In genomic region chr1:55808263-55808662, GRCh38 we compare ENCODE assay signal across 31 cellular contexts.
DNase-seq lines count a peak whose midpoint lies in the region; ATAC-seq and TF ChIP-seq lines count a peak whose summit lies in the region.
"Had no signal": no experiment of that assay in that cellular context is flagged by ENCODE, and none has a peak within 500 bp of the region (broad histone marks: within the 10 kb centered on the region; RNA-seq: fewer than 3 reads in every experiment).

No MANE protein-coding gene starts in this region.

- H3K9me3 ChIP-seq in HEK293 (ENCODE audit: control insufficient read depth, insufficient read depth, low read depth, low read length) (no peaks in the 10 kb centered on the region), mesenchymal stem cell (ENCODE audit: control insufficient read depth, low read length) (peaks cover 10% of the 10 kb centered on the region)
- H3K9me3 ChIP-seq: A549, BE2C, Caco-2 had no signal

- no peaks in the 10 kb centered on the region for H3K4me1 ChIP-seq in HEK293 (ENCODE audit: control insufficient read depth, insufficient read depth, low read length)
- no peaks in the 10 kb centered on the region for H3K4me1 ChIP-seq in mesenchymal stem cell (ENCODE audit: control insufficient read depth, insufficient read depth, low read depth, low read length)
- H3K4me1 ChIP-seq: BE2C, BLaER1 had no signal

- H3K4me1 Mint-ChIP-seq in naive thymus-derived CD8-positive, alpha-beta T cell: no peaks in the 10 kb centered on the region
- H3K4me1 Mint-ChIP-seq: B cell; CD14-positive monocyte; CD4-positive, alpha-beta memory T cell; CD4-positive, CD25-positive, alpha-beta regulatory T cell; CD8-positive, alpha-beta memory T cell had no signal

- H3K36me3 ChIP-seq in HEK293 (ENCODE audit: control insufficient read depth in 2 of 2, insufficient read depth in 1 of 2, low read length in 2 of 2): no peaks in the 10 kb centered on the region
- H3K36me3 ChIP-seq in mesenchymal stem cell (ENCODE audit: control insufficient read depth in 1 of 2, insufficient read depth in 2 of 2, low read depth in 1 of 2, low read length in 2 of 2): no peaks in the 10 kb centered on the region
- H3K36me3 ChIP-seq: BE2C; BLaER1; BLaER1 treated with 17β-estradiol and CSF1 and Interleukin-3, amounts not matched to agents 10 nM and 100 nM had no signal

- CTCF ChIA-PET in HEK293 (lab: Yijun Ruan, JAX): interaction anchor here (0.6 to 0.9 kb wide), 2 partner anchors 432 to 781 kb away, joined by 3 read pairs; no protein-coding TSS in a partner anchor

- H2BK5ac ChIP-seq in mesenchymal stem cell (ENCODE audit: low read depth, low read length, poor library complexity, severe bottlenecking): peak overlapping the region; percentile 19

- peaks cover 0 to 20% (median 8%) of the 10 kb centered on the region in 9 donors for H3K9me3 Mint-ChIP-seq in naive thymus-derived CD8-positive, alpha-beta T cell

- H2AFZ ChIP-seq in mesenchymal stem cell (ENCODE audit: low read depth, low read length): no peak overlapping the region

- H3K4ac ChIP-seq in mesenchymal stem cell (ENCODE audit: low read depth in 1 of 2, low read length in 2 of 2): no peak overlapping the region

- no peak overlapping the region for H3K14ac ChIP-seq in mesenchymal stem cell (ENCODE audit: low read length in 2 of 2)

- H3K4me2 ChIP-seq in mesenchymal stem cell (ENCODE audit: low read length, poor library complexity, severe bottlenecking): no peak overlapping the region
- H3K4me2 ChIP-seq: A549; BLaER1; BLaER1 treated with 17β-estradiol and CSF1 and Interleukin-3, amounts not matched to agents 10 nM and 100 nM had no signal

- H3K27me3 Mint-ChIP-seq in naive thymus-derived CD8-positive, alpha-beta T cell: peaks cover 5 to 18% (median 11%) of the 10 kb centered on the region in 5 donors

- no peak overlapping the region for H2BK12ac ChIP-seq in mesenchymal stem cell (ENCODE audit: low read length in 2 of 2)

- no peak overlapping the region for H2BK15ac ChIP-seq in mesenchymal stem cell (ENCODE audit: low read depth, poor library complexity, severe bottlenecking)

- no peak overlapping the region for H3K23ac ChIP-seq in mesenchymal stem cell (ENCODE audit: low read length in 2 of 2)

- WGBS in mesenchymal stem cell: no CpG with 5 or more reads among the region's 1 CpG

- H3K27me3 ChIP-seq in mesenchymal stem cell (ENCODE audit: control insufficient read depth in 1 of 2, insufficient read depth in 1 of 2, low read length in 2 of 2): no peaks in the 10 kb centered on the region
- H3K27me3 ChIP-seq: BE2C; BLaER1; BLaER1 treated with 17β-estradiol and CSF1 and Interleukin-3, amounts not matched to agents 10 nM and 100 nM had no signal

- no peak overlapping the region for H3K9ac ChIP-seq in mesenchymal stem cell (ENCODE audit: low read length)
- H3K9ac ChIP-seq: BLaER1; BLaER1 treated with 17β-estradiol and CSF1 and Interleukin-3, amounts not matched to agents 10 nM and 100 nM had no signal

- ATAC-seq in naive thymus-derived CD8-positive, alpha-beta T cell: no peak
- ATAC-seq: A549; CD8-positive, alpha-beta T cell had no signal

- H4K8ac ChIP-seq in mesenchymal stem cell (ENCODE audit: low read length): no peak overlapping the region

- no peak overlapping the region for H4K91ac ChIP-seq in mesenchymal stem cell (ENCODE audit: low read length)

- H3K36me3 Mint-ChIP-seq in naive thymus-derived CD8-positive, alpha-beta T cell: peaks cover 0 to 9% (median 0%) of the 10 kb centered on the region in 3 donors
- H3K36me3 Mint-ChIP-seq: CD14-positive monocyte; CD4-positive, alpha-beta memory T cell; CD4-positive, CD25-positive, alpha-beta regulatory T cell; CD8-positive, alpha-beta memory T cell; CD8-positive, alpha-beta T cell had no signal

- POLR2A ChIA-PET in HEK293 (lab: Yijun Ruan, JAX): no interaction called here
- POLR2A ChIA-PET in naive thymus-derived CD8-positive, alpha-beta T cell (lab: Charles Lee): no interaction called here

- DNase-seq in mesenchymal stem cell: no peak
- DNase-seq in mucosa of gallbladder (ENCODE audit: low spot score): no peak
- no peak for DNase-seq in naive thymus-derived CD8-positive, alpha-beta T cell
- DNase-seq: 8988T; ACHN; AML-193; BE2C; C1 segment of cervical spinal cord; Caco-2; Calu3; CD4-positive, alpha-beta memory T cell; CD4-positive, alpha-beta T cell; CD4-positive, CD25-positive, alpha-beta regulatory T cell; CD8-positive, alpha-beta memory T cell; CD8-positive, alpha-beta T cell; COR-L47; DMS 273 treated with DMSO at 0.1 percent for 48 hours; DMS153; DMS53; DMS79; DMS79 treated with DMSO at 0.1 percent for 48 hours; DND-41; EL had no signal

- H2BK120ac ChIP-seq in mesenchymal stem cell (ENCODE audit: low read depth, low read length): no peak overlapping the region

- H3K27ac ChIP-seq in HEK293 (ENCODE audit: extremely low read depth, low read depth, low read length) (no peak overlapping the region), mesenchymal stem cell (ENCODE audit: low read length, poor library complexity, severe bottlenecking) (no peak overlapping the region)
- H3K27ac ChIP-seq: 22Rv1; A549; BLaER1; BLaER1 treated with 17β-estradiol and CSF1 and Interleukin-3, amounts not matched to agents 10 nM and 100 nM; C4-2B had no signal

- H3K79me1 ChIP-seq in mesenchymal stem cell (replicated peaks; ENCODE audit: low read length, poor library complexity, severe bottlenecking): no peaks in the 10 kb centered on the region

- H2AK5ac ChIP-seq in mesenchymal stem cell (ENCODE audit: low read length, severe bottlenecking): no peak overlapping the region

- TF ChIP-seq CTCF in HEK293 (tag by site-specific recombination; IDR thresholded peaks at IDR 0.05): no peak

- H3K4me3 ChIP-seq in HEK293 (ENCODE audit: low read depth, low read length): no peak overlapping the region
- H3K4me3 ChIP-seq in mesenchymal stem cell (ENCODE audit: insufficient read depth in 1 of 2, low read depth in 1 of 2, low read length in 2 of 2): no peak overlapping the region
- H3K4me3 ChIP-seq: A549; BLaER1; BLaER1 treated with 17β-estradiol and CSF1 and Interleukin-3, amounts not matched to agents 10 nM and 100 nM had no signal

- H3K18ac ChIP-seq in mesenchymal stem cell (ENCODE audit: low read depth in 1 of 2, low read length in 2 of 2): no peak overlapping the region

- no peak overlapping the region for H3K4me3 Mint-ChIP-seq in naive thymus-derived CD8-positive, alpha-beta T cell
- H3K4me3 Mint-ChIP-seq: B cell; CD14-positive monocyte; CD4-positive, alpha-beta memory T cell; CD4-positive, alpha-beta T cell; CD4-positive, CD25-positive, alpha-beta regulatory T cell; CD8-positive, alpha-beta memory T cell; CD8-positive, alpha-beta T cell had no signal

- no peak overlapping the region for H3K27ac Mint-ChIP-seq in naive thymus-derived CD8-positive, alpha-beta T cell
- H3K27ac Mint-ChIP-seq: B cell; CD14-positive monocyte; CD4-positive, alpha-beta memory T cell; CD4-positive, alpha-beta T cell; CD4-positive, CD25-positive, alpha-beta regulatory T cell; CD8-positive, alpha-beta memory T cell; CD8-positive, alpha-beta T cell had no signal

TF ChIP-seq in HEK293, 187 proteins besides CTCF, POLR2A, EP300 and RAD21:
- TF ChIP-seq ZBTB44 (tag by site-specific recombination; IDR thresholded peaks at IDR 0.05) (no peak), SETDB1 (IDR thresholded peaks at IDR 0.05; ENCODE audit: insufficient read length, low read length) (peak; percentile 93)
